12 cellular contexts compared by ENCODE assay signal in the genomic region with DNA sequence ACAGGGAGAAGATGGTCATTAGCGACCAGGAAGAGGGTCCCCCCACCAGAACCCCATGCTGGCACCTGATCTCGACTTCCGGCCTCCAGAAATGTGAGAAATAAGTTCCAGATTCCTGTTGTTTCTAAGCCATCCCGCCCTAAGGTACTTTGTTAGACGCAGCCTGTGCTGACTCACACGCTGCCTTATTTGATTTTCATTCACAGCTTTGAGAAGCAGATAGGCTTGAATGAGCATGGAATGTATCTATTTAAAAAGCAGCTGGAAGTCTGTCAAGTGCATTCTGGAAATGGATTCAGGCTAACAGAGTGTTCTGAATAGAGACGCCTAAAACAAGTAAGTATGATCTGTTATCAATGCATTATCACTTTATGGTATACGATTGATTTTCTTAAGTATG. TPM values are rescaled to one million over a fixed set of nuclear protein-coding genes. Genes with fewer than 3 reads are reported as not detected.
A peak's percentile ranks its signal among the peaks of the same experiment; 100 is the strongest.
DNase-seq lines count a peak whose midpoint lies in the region; ATAC-seq and FAIRE-seq lines count a peak whose summit lies in the region.
"Had no signal": no experiment of that assay in that cellular context is flagged by ENCODE, and none has a peak within 500 bp of the region (broad histone marks: within the 10 kb centered on the region; RNA-seq: fewer than 3 reads in every experiment).

No MANE protein-coding gene starts in this region.

- 81% methylated on average over 8 of the region's 8 CpGs for WGBS in mesenchymal stem cell

- FAIRE-seq in GM19239 (lab: Jason Lieb, UNC): no peak
- FAIRE-seq: GM12891 had no signal

- H3K4me3 ChIP-seq in BLaER1: no peak overlapping the region
- H3K4me3 ChIP-seq in mesenchymal stem cell (ENCODE audit: insufficient read depth in 1 of 2, low read depth in 1 of 2, low read length in 2 of 2): no peak overlapping the region

- no peak overlapping the region for H3K18ac ChIP-seq in mesenchymal stem cell (ENCODE audit: low read depth in 1 of 2, low read length in 2 of 2)

- H2BK15ac ChIP-seq in mesenchymal stem cell (ENCODE audit: low read depth, poor library complexity, severe bottlenecking): no peak overlapping the region

- H3K9ac ChIP-seq in BLaER1 (no peak overlapping the region), mesenchymal stem cell (ENCODE audit: low read length) (peak overlapping the region; percentile 38)

- H3K27ac ChIP-seq in BLaER1 (no peak overlapping the region), mesenchymal stem cell (ENCODE audit: low read length, poor library complexity, severe bottlenecking) (peak overlapping the region; percentile 71)

- H3K9me3 ChIP-seq in BLaER1 (no peaks in the 10 kb centered on the region), mesenchymal stem cell (ENCODE audit: control insufficient read depth, low read length) (no peaks in the 10 kb centered on the region)

- H2BK5ac ChIP-seq in mesenchymal stem cell (ENCODE audit: low read depth, low read length, poor library complexity, severe bottlenecking): no peak overlapping the region

- H2AK5ac ChIP-seq in mesenchymal stem cell (ENCODE audit: low read length, severe bottlenecking): no peak overlapping the region

- H2BK120ac ChIP-seq in mesenchymal stem cell (ENCODE audit: low read depth, low read length): no peak overlapping the region

- H2BK12ac ChIP-seq in mesenchymal stem cell (ENCODE audit: low read length in 2 of 2): no peak overlapping the region

- DNase-seq in NCI-H1092 (lab: John Stamatoyannopoulos, UW): peak; percentile 13
- peak; percentile 77 for DNase-seq in dedifferentiated amniotic fluid mesenchymal stem cell (ENCODE audit: extremely low spot score)
- DNase-seq in mesenchymal stem cell: no peak
- no peak for DNase-seq in epidermal melanocyte (ENCODE audit: insufficient read length, low spot score)
- no peak for DNase-seq in GM19239 (ENCODE audit: insufficient read length, low spot score)
- no peak for DNase-seq in A172 (ENCODE audit: low spot score)
- DNase-seq: CD8-positive, alpha-beta memory T cell; NCI-H187 had no signal

- H3K36me3 ChIP-seq in BLaER1: no peaks in the 10 kb centered on the region
- H3K36me3 ChIP-seq in mesenchymal stem cell (ENCODE audit: control insufficient read depth in 1 of 2, insufficient read depth in 2 of 2, low read depth in 1 of 2, low read length in 2 of 2): no peaks in the 10 kb centered on the region

- H3K4me2 ChIP-seq in BLaER1: 0 out of 2 replicates have a peak overlapping the region, but pooled peaks have one; percentile 43
- no peak overlapping the region for H3K4me2 ChIP-seq in mesenchymal stem cell (ENCODE audit: low read length, poor library complexity, severe bottlenecking)

- no peak overlapping the region for H3K14ac ChIP-seq in mesenchymal stem cell (ENCODE audit: low read length in 2 of 2)

- H3K23ac ChIP-seq in mesenchymal stem cell (ENCODE audit: low read length in 2 of 2): no peak overlapping the region

- H4K8ac ChIP-seq in mesenchymal stem cell (ENCODE audit: low read length): no peak overlapping the region

- peaks cover 47% of the 10 kb centered on the region for H3K4me1 ChIP-seq in BLaER1
- H3K4me1 ChIP-seq in mesenchymal stem cell (ENCODE audit: control insufficient read depth, insufficient read depth, low read depth, low read length): peaks cover 14% of the 10 kb centered on the region

- H3K4ac ChIP-seq in mesenchymal stem cell (ENCODE audit: low read depth in 1 of 2, low read length in 2 of 2): no peak overlapping the region

- H4K91ac ChIP-seq in mesenchymal stem cell (ENCODE audit: low read length): no peak overlapping the region

- H3K27me3 ChIP-seq in BLaER1 (no peaks in the 10 kb centered on the region), mesenchymal stem cell (ENCODE audit: control insufficient read depth in 1 of 2, insufficient read depth in 1 of 2, low read length in 2 of 2) (peaks cover 0 to 12% of the 10 kb centered on the region in 2 experiments)

- ATAC-seq in GM19397 (IDR thresholded peaks at IDR 0.05; ENCODE audit: unreplicated experiment): no peak

- H2AFZ ChIP-seq in mesenchymal stem cell (ENCODE audit: low read depth, low read length): no peak overlapping the region

- H3K79me1 ChIP-seq in mesenchymal stem cell (replicated peaks; ENCODE audit: low read length, poor library complexity, severe bottlenecking): no peaks in the 10 kb centered on the region

- H4K20me1 ChIP-seq in BLaER1: no peaks in the 10 kb centered on the region

RNA-seq across cellular contexts. Expression of a gene that starts 8.3 kb away (rescaled TPM):
- 3.4 TPM for polyA plus RNA-seq in mesenchymal stem cell (2013, experiment 1 of 2)
- polyA plus RNA-seq in mesenchymal stem cell (2013, experiment 2 of 2): 3.0 TPM
- not detected in 2 replicates for total RNA-seq in A172 (2014; rRNA removed; shearing (Covaris generic))
- total RNA-seq: myocyte had no signal
- polyA plus RNA-seq: CD8-positive, alpha-beta memory T cell had no signal

Comparison
In these comparisons a context has a peak if more than half of its experiments do, and no peak if none do; other contexts are left out.
1. DNase-seq: peak in NCI-H1092 (single experiment) and dedifferentiated amniotic fluid mesenchymal stem cell (single experiment); none in mesenchymal stem cell (single experiment), epidermal melanocyte (single experiment), GM19239 (single experiment) and A172 (single experiment).